In genomic region chr9:78131969-78132687, GRCh38 we compare ENCODE assay signal across 9 cellular contexts.
DNase-seq lines count a peak whose midpoint lies in the region; ATAC-seq and TF ChIP-seq lines count a peak whose summit lies in the region.
"Had no signal": no experiment of that assay in that cellular context is flagged by ENCODE, and none has a peak within 500 bp of the region (broad histone marks: within the 10 kb centered on the region; RNA-seq: fewer than 3 reads in every experiment).

No MANE protein-coding gene starts in this region.

- peak overlapping the region; percentile 44 for H3K27ac Mint-ChIP-seq in T-helper 1 cell treated with Interleukin-12 subunit alpha and Interleukin-12 subunit beta and Interleukin-4 antibody, amounts not matched to agents 30 μg/mL and 1 μg/mL, for 36 hours

- no peaks in the 10 kb centered on the region for H3F3A ChIP-seq in PC-9 (ENCODE audit: insufficient read depth, low read depth)

- peaks cover 16% of the 10 kb centered on the region for H3K4me1 Mint-ChIP-seq in T-helper 1 cell treated with Interleukin-12 subunit alpha and Interleukin-12 subunit beta and Interleukin-4 antibody, amounts not matched to agents 30 μg/mL and 1 μg/mL, for 36 hours (ENCODE audit: low read depth)

- H3K9me3 Mint-ChIP-seq in T-helper 1 cell treated with Interleukin-12 subunit alpha and Interleukin-12 subunit beta and Interleukin-4 antibody, amounts not matched to agents 30 μg/mL and 1 μg/mL, for 36 hours = peaks cover under 1% of the 10 kb centered on the region

- peak overlapping the region; percentile 43 for H3K4me3 Mint-ChIP-seq in T-helper 1 cell treated with Interleukin-12 subunit alpha and Interleukin-12 subunit beta and Interleukin-4 antibody, amounts not matched to agents 30 μg/mL and 1 μg/mL, for 36 hours

- POLR2A ChIA-PET in PC-9 (lab: Charles Lee; ENCODE audit: unreplicated experiment) = no interaction called here

- H3K36me3 Mint-ChIP-seq in T-helper 1 cell treated with Interleukin-12 subunit alpha and Interleukin-12 subunit beta and Interleukin-4 antibody, amounts not matched to agents 30 μg/mL and 1 μg/mL, for 36 hours (ENCODE audit: low read depth) = peaks cover 9% of the 10 kb centered on the region

- intact Hi-C loops in PC-9 (cut with micrococcal nuclease; ENCODE audit: unreplicated experiment) = no loop called here

- peak overlapping the region; percentile 43 for H3K4me2 ChIP-seq in PC-9
- peak overlapping the region; percentile 36 for H3K4me2 ChIP-seq in skeletal muscle satellite cell (ENCODE audit: low read length)

- H3K79me2 ChIP-seq in PC-9 (ENCODE audit: low read depth) = no peaks in the 10 kb centered on the region

- H4K20me1 ChIP-seq in PC-9 (ENCODE audit: insufficient read depth) = no peaks in the 10 kb centered on the region

- H3K4me3 ChIP-seq in PC-9 (peak overlapping the region; percentile 9; the same call in 1 of the 2 replicates), endocrine pancreas (ENCODE audit: control insufficient read depth, insufficient read depth, low read length) (peak overlapping the region; percentile 68), skeletal muscle satellite cell (ENCODE audit: low read length) (no peak overlapping the region)

- H2AFZ ChIP-seq in PC-9 = 0 out of 2 replicates have a peak overlapping the region, but pooled peaks have one; percentile 0

- no peaks in the 10 kb centered on the region for H3K9me3 ChIP-seq in PC-9 (ENCODE audit: insufficient read depth, low read depth)
- no peaks in the 10 kb centered on the region for H3K9me3 ChIP-seq in endocrine pancreas (ENCODE audit: control insufficient read depth, low read length)
- no peaks in the 10 kb centered on the region for H3K9me3 ChIP-seq in skeletal muscle satellite cell (replicated peaks; ENCODE audit: low read length)

- H3K27me3 ChIP-seq in PC-9 (ENCODE audit: insufficient read depth, low read depth) (no peaks in the 10 kb centered on the region), endocrine pancreas (ENCODE audit: control insufficient read depth, insufficient read depth, low read length) (no peaks in the 10 kb centered on the region), skeletal muscle satellite cell (ENCODE audit: control insufficient read depth, insufficient read depth, low read length) (peaks cover 3% of the 10 kb centered on the region)

- H3K36me3 ChIP-seq in PC-9 (ENCODE audit: low read depth) (no peaks in the 10 kb centered on the region), endocrine pancreas (ENCODE audit: control insufficient read depth, insufficient read depth, low read length) (no peaks in the 10 kb centered on the region), skeletal muscle satellite cell (ENCODE audit: insufficient read depth, low read length) (no peaks in the 10 kb centered on the region)

- no peak overlapping the region for H3K27ac ChIP-seq in PC-9

- 0 out of 2 replicates have a peak, but pooled peaks cover 4% of the 10 kb centered on the region for H3K4me1 ChIP-seq in PC-9 (replicated peaks; ENCODE audit: insufficient read depth)
- no peaks in the 10 kb centered on the region for H3K4me1 ChIP-seq in endocrine pancreas (ENCODE audit: control insufficient read depth, insufficient read depth, low read length)
- H3K4me1 ChIP-seq in skeletal muscle satellite cell (ENCODE audit: control insufficient read depth, insufficient read depth, low read length) = no peaks in the 10 kb centered on the region

- ATAC-seq in GM21723 (IDR thresholded peaks at IDR 0.05; ENCODE audit: unreplicated experiment) = no peak

- peaks cover 7% of the 10 kb centered on the region for H3K27me3 Mint-ChIP-seq in T-helper 1 cell treated with Interleukin-12 subunit alpha and Interleukin-12 subunit beta and Interleukin-4 antibody, amounts not matched to agents 30 μg/mL and 1 μg/mL, for 36 hours (ENCODE audit: low read depth)

- TF ChIP-seq CTCF in PC-9 (conservative IDR thresholded peaks at IDR 0.05) = no peak

- no peaks in the 10 kb centered on the region for H3K9me2 ChIP-seq in PC-9 (ENCODE audit: insufficient read depth)

- no peak for DNase-seq in T-helper 1 cell
- DNase-seq in PC-9 = no peak
- no peak for DNase-seq in SIG-M5 (lab: John Stamatoyannopoulos, UW)
- DNase-seq in NCI-H526 treated with DMSO at 0.1 percent for 48 hours (lab: John Stamatoyannopoulos, UW) = no peak
- DNase-seq: stimulated activated CD4-positive, alpha-beta T cell treated with anti-CD3 and anti-CD28 coated beads, Interleukin-2, amount 100 ng/mL, for 48 hours had no signal

- CTCF ChIA-PET in PC-9 (lab: Charles Lee) = no interaction called here

- no TSS peak for BruUV-seq in PC-9 (replicated peaks; lab: Mats Ljungman, UMichigan)

- H3K9ac ChIP-seq in endocrine pancreas (ENCODE audit: control insufficient read depth, insufficient read depth, low read length) (no peak overlapping the region), skeletal muscle satellite cell (ENCODE audit: low read depth, low read length) (no peak overlapping the region)
